8 cellular contexts compared by ENCODE assay signal in genomic region chr17:4739122-4740024, GRCh38. TPM values are rescaled to one million over a fixed set of nuclear protein-coding genes. Genes with fewer than 3 reads are reported as not detected.
DNase-seq lines count a peak whose midpoint lies in the region; ATAC-seq and TF ChIP-seq lines count a peak whose summit lies in the region.

TSS of gene CXCL16 (minus strand) at chr17:4739928. CDS start at chr17:4739339, 589 bp downstream.
TSS of gene ZMYND15 (plus strand) at chr17:4739833. CDS start at chr17:4740549, 716 bp downstream.

- peak within 1 kb of the TSS; percentile 88 to 89 for H3K27ac ChIP-seq in breast epithelium
- no peak within 1 kb of the TSS for H3K27ac ChIP-seq in smooth muscle cell (ENCODE audit: low read depth)

- peak within 1 kb of the TSS; percentile 97 for H2AFZ ChIP-seq in smooth muscle cell (ENCODE audit: low read depth)

- H3K9ac ChIP-seq in smooth muscle cell (ENCODE audit: low read depth), result peak within 1 kb of the TSS; percentile 51

- no peaks in the 10 kb centered on the region for H3K4me1 ChIP-seq in breast epithelium
- H3K4me1 ChIP-seq in smooth muscle cell (ENCODE audit: low read depth), result peaks cover 11% of the 10 kb centered on the region

- peaks cover 41 to 60% (median 50%) of the 10 kb centered on the region in 3 donors for H3K27me3 Mint-ChIP-seq in CD14-positive monocyte (ENCODE audit: low read depth in 3 of 3)
- peaks cover 14 to 18% (median 16%) of the 10 kb centered on the region in 3 donors for H3K27me3 Mint-ChIP-seq in immature natural killer cell (ENCODE audit: low read depth in 3 of 3)

- no peaks in the 10 kb centered on the region for H4K20me1 ChIP-seq in smooth muscle cell (ENCODE audit: low read depth)

- H3K4me3 Mint-ChIP-seq in CD14-positive monocyte (peak within 1 kb of the TSS; percentile 95 to 99), immature natural killer cell (peak within 1 kb of the TSS; percentile 85 to 89 (median 86))

- no peaks in the 10 kb centered on the region for H3F3A ChIP-seq in smooth muscle cell (ENCODE audit: low read depth)

- H3K27me3 ChIP-seq in breast epithelium (no peaks in the 10 kb centered on the region), smooth muscle cell (ENCODE audit: low read depth) (peaks cover 65% of the 10 kb centered on the region)

- H3K36me3 ChIP-seq in breast epithelium (no peaks in the 10 kb centered on the region), smooth muscle cell (ENCODE audit: low read depth) (no peaks in the 10 kb centered on the region)

- peaks cover 0 to 18% (median 8%) of the 10 kb centered on the region in 7 donors for H3K9me3 Mint-ChIP-seq in CD14-positive monocyte
- no peaks in the 10 kb centered on the region for H3K9me3 Mint-ChIP-seq in immature natural killer cell

- peak within 1 kb of the TSS; percentile 68 to 96 (median 89) for H3K27ac Mint-ChIP-seq in CD14-positive monocyte
- peak within 1 kb of the TSS in 3 of 6 donors; percentile 53 to 73 (median 69) for H3K27ac Mint-ChIP-seq in immature natural killer cell

- peaks cover 42 to 43% of the 10 kb centered on the region in 2 donors for H3K36me3 Mint-ChIP-seq in CD14-positive monocyte
- peaks cover 0 to 3% (median 0%) of the 10 kb centered on the region in 3 donors for H3K36me3 Mint-ChIP-seq in immature natural killer cell

- TF ChIP-seq POLR2A in breast epithelium (IDR thresholded peaks at IDR 0.05), result no peak

- intact Hi-C loops in CD14-positive monocyte (cut with micrococcal nuclease) (loop anchor here (2.0 to 5.0 kb wide), 2 partner anchors 38 to 51 kb away; no protein-coding TSS in a partner anchor), breast epithelium (cut with DNase I; ENCODE audit: low total_unique reads) (loop anchor here (10.0 kb wide), 1 partner anchor 145 kb away; no protein-coding TSS in a partner anchor)

- no peaks in the 10 kb centered on the region for H3K79me2 ChIP-seq in smooth muscle cell (ENCODE audit: low read depth)

- DNase-seq in CD14-positive monocyte (ENCODE audit: low spot score) (peak; percentile 76), T-helper 2 cell (peak; percentile 32 to 69 (median 56)), breast epithelium (ENCODE audit: low spot score in 2 of 2) (peak; percentile 59 to 63), immature natural killer cell (peak; percentile 46 to 54 (median 51)), smooth muscle cell (lab: John Stamatoyannopoulos, UW; ENCODE audit: unreplicated experiment) (peak; percentile 19), NCI-H82 (lab: John Stamatoyannopoulos, UW) (no peak)

- H3K4me1 Mint-ChIP-seq in CD14-positive monocyte (peaks cover 47% of the 10 kb centered on the region), immature natural killer cell (peaks cover 16 to 17% of the 10 kb centered on the region in 2 donors)

- peak within 1 kb of the TSS; percentile 87 to 91 (median 89) for H3K4me3 ChIP-seq in breast epithelium
- peak within 1 kb of the TSS; percentile 93 for H3K4me3 ChIP-seq in smooth muscle cell

- WGBS in smooth muscle cell (ENCODE audit: low lambda C conversion rate), result 3% methylated on average over 64 of the region's 100 CpGs

- H3K9me3 ChIP-seq in breast epithelium (no peaks in the 10 kb centered on the region), smooth muscle cell (replicated peaks; ENCODE audit: low read depth) (no peaks in the 10 kb centered on the region)

- ATAC-seq in HG02759 (IDR thresholded peaks at IDR 0.05; ENCODE audit: unreplicated experiment) (peak; percentile 55), HG02623 (IDR thresholded peaks at IDR 0.05; ENCODE audit: unreplicated experiment) (no peak)

- peak within 1 kb of the TSS; percentile 96 for H3K4me2 ChIP-seq in smooth muscle cell

- TF ChIP-seq CTCF in CD14-positive monocyte (IDR thresholded peaks at IDR 0.05) (no peak), breast epithelium (IDR thresholded peaks at IDR 0.05) (no peak), smooth muscle cell (IDR thresholded peaks at IDR 0.05; ENCODE audit: borderline replicate concordance, insufficient read depth, poor library complexity, severe bottlenecking) (no peak)

RNA-seq across cellular contexts. Expression of gene CXCL16, which starts in this region (rescaled TPM):
- 100 to 1,000 TPM in 1 of 2 donors, 10 to 100 TPM in 1; 68.1 to 103 TPM for polyA plus RNA-seq in CD14-positive monocyte
- 10 to 100 TPM; 13.8 to 25.8 (median 18.6) TPM for total RNA-seq in breast epithelium
- 1 to 10 TPM; 1.1 to 2.2 (median 1.1) TPM for polyA plus RNA-seq in immature natural killer cell
- 2.4 and 3.2 TPM in 2 replicates for total RNA-seq in smooth muscle cell
- polyA plus RNA-seq in smooth muscle cell, result 2.3 and 9.2 TPM in 2 replicates

RNA-seq across cellular contexts. Expression of gene ZMYND15, which starts in this region (rescaled TPM):
- polyA plus RNA-seq in CD14-positive monocyte (1 to 10 TPM in 1 of 2 donors, under 1 TPM in 1; 0.97 to 1.2 TPM), immature natural killer cell (not detected), smooth muscle cell (0.54 TPM in 1 of 2 replicates, not detected in the other)
- total RNA-seq in breast epithelium (1 to 10 TPM in 1 of 3 donors, under 1 TPM in 2; 0.96 to 2.3 (median 0.98) TPM), smooth muscle cell (not detected in 2 replicates)
